ENCODE assay signal across 18 cellular contexts in the genomic region with DNA sequence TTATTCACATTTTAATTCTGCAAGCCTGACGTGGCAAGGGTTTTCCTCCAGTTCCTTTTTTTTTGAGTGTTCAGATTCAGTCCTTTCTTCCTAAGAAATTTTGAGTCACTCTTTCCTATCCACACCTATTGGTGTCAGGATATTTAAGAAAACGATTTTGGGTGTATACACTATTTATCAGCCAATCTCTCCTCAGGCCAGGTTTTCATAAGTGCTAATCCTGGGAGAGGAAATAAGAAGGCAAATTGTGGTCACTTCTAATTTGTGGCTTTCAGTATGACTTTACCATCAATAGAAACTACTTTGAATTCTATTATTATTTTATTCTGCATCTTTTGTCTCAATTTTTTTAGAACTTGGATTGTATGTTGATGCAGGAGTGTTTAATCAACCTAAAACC.
DNase-seq lines count a peak whose midpoint lies in the region; ATAC-seq and TF ChIP-seq lines count a peak whose summit lies in the region.
"Had no signal": no experiment of that assay in that cellular context is flagged by ENCODE, and none has a peak within 500 bp of the region (broad histone marks: within the 10 kb centered on the region; RNA-seq: fewer than 3 reads in every experiment).

No MANE protein-coding gene starts in this region.

- no peak overlapping the region for H3K4ac ChIP-seq in neuronal stem cell (ENCODE audit: low read length)

- no peak overlapping the region for H4K91ac ChIP-seq in neuronal stem cell (ENCODE audit: low read depth, low read length, poor library complexity)

- DNase-seq in OCI-M1 (lab: John Stamatoyannopoulos, UW) (peak; percentile 19), neuronal stem cell (ENCODE audit: low spot score) (no peak), SHP77 (lab: John Stamatoyannopoulos, UW) (no peak), iPS-NIHi7 (ENCODE audit: extremely low spot score) (no peak)
- DNase-seq: Caco-2; CD4-positive, CD25-positive, alpha-beta regulatory T cell; CD8-positive, alpha-beta T cell; DMS153; DND-41; GOT3; HFFc6 had no signal

- H2BK12ac ChIP-seq in neuronal stem cell (ENCODE audit: low read length) = no peak overlapping the region

- no peak overlapping the region for H2BK5ac ChIP-seq in neuronal stem cell (ENCODE audit: low read length)

- H2AK5ac ChIP-seq in neuronal stem cell (ENCODE audit: low read depth, low read length) = no peak overlapping the region

- H3K4me2 ChIP-seq in Loucy (ENCODE audit: low read depth, low read length, poor library complexity, severe bottlenecking) = peak overlapping the region; percentile 15
- no peak overlapping the region for H3K4me2 ChIP-seq in neuronal stem cell (ENCODE audit: insufficient read depth, low read length, poor library complexity, severe bottlenecking)
- H3K4me2 ChIP-seq: BLaER1 had no signal

- no peak for TF ChIP-seq CTCF in Loucy (conservative IDR thresholded peaks at IDR 0.05; ENCODE audit: low read length)

- H2BK120ac ChIP-seq in neuronal stem cell (ENCODE audit: low read depth, low read length) = no peak overlapping the region

- no peak overlapping the region for H4K8ac ChIP-seq in neuronal stem cell (ENCODE audit: low read depth, low read length)

- no peak overlapping the region for H3K14ac ChIP-seq in neuronal stem cell (ENCODE audit: low read length)

- no peaks in the 10 kb centered on the region for H3K4me1 ChIP-seq in Loucy (ENCODE audit: insufficient read depth, low read length, poor library complexity, severe bottlenecking)
- no peaks in the 10 kb centered on the region for H3K4me1 ChIP-seq in neuronal stem cell (ENCODE audit: control insufficient read depth in 2 of 2, insufficient read depth in 1 of 2, low read depth in 1 of 2, low read length in 2 of 2)
- H3K4me1 ChIP-seq: BLaER1, Caco-2, HAP-1 had no signal

- H3K79me1 ChIP-seq in neuronal stem cell (ENCODE audit: low read depth, low read length) = no peaks in the 10 kb centered on the region

- H3K9me3 ChIP-seq in Loucy (ENCODE audit: insufficient read depth, low read depth, low read length) (peaks cover 6% of the 10 kb centered on the region; the same call in 1 of the 2 replicates), neuronal stem cell (replicated peaks in 1 of 2; ENCODE audit: control insufficient read depth in 2 of 2, insufficient read depth in 1 of 2, low read depth in 1 of 2, low read length in 2 of 2) (peaks cover 0 to 4% of the 10 kb centered on the region in 2 donors)
- H3K9me3 ChIP-seq: Caco-2, HAP-1 had no signal

- H3K36me3 ChIP-seq in Loucy (ENCODE audit: insufficient read depth, low read length) = no peaks in the 10 kb centered on the region
- H3K36me3 ChIP-seq in neuronal stem cell (replicated peaks in 1 of 2; ENCODE audit: control insufficient read depth in 2 of 2, insufficient read depth in 2 of 2, low read length in 2 of 2) = no peaks in the 10 kb centered on the region
- H3K36me3 ChIP-seq: BLaER1, HAP-1 had no signal

- H3K4me3 ChIP-seq in Loucy (ENCODE audit: low read length, poor library complexity, severe bottlenecking) = no peak overlapping the region
- no peak overlapping the region for H3K4me3 ChIP-seq in neuronal stem cell (ENCODE audit: low read length in 2 of 2)
- H3K4me3 ChIP-seq: BLaER1, HAP-1 had no signal

- H2AFZ ChIP-seq in Loucy (ENCODE audit: low read length) (no peak overlapping the region), neuronal stem cell (ENCODE audit: low read length) (peak overlapping the region; percentile 17)

- peak; percentile 73 for ATAC-seq in GM19463 (IDR thresholded peaks at IDR 0.05; ENCODE audit: unreplicated experiment)
- no peak for ATAC-seq in GM21529 (IDR thresholded peaks at IDR 0.05; ENCODE audit: unreplicated experiment)
- no peak for ATAC-seq in GM18868 (IDR thresholded peaks at IDR 0.05; ENCODE audit: unreplicated experiment)
- ATAC-seq: CD8-positive, alpha-beta T cell had no signal

- no peaks in the 10 kb centered on the region for H4K20me1 ChIP-seq in Loucy (ENCODE audit: insufficient read depth, low read length, poor library complexity, severe bottlenecking)
- H4K20me1 ChIP-seq: BLaER1 had no signal

- H3K27me3 ChIP-seq in Loucy (ENCODE audit: insufficient read depth, low read length, poor library complexity, severe bottlenecking) = no peaks in the 10 kb centered on the region
- no peaks in the 10 kb centered on the region for H3K27me3 ChIP-seq in neuronal stem cell (ENCODE audit: control insufficient read depth in 3 of 3, insufficient read depth in 3 of 3, low read depth in 1 of 3, low read length in 3 of 3)
- H3K27me3 ChIP-seq: BLaER1 had no signal

- no peak overlapping the region for H3K23ac ChIP-seq in neuronal stem cell (ENCODE audit: low read depth, low read length, poor library complexity)

- no peaks in the 10 kb centered on the region for H3K9me2 ChIP-seq in Loucy (replicated peaks; ENCODE audit: low read depth, low read length)

- no peak overlapping the region for H2BK15ac ChIP-seq in neuronal stem cell (ENCODE audit: low read length)

- H3K27ac ChIP-seq in neuronal stem cell (replicated peaks; ENCODE audit: low read length) = no peak overlapping the region
- H3K27ac ChIP-seq: BLaER1, C4-2B had no signal

- WGBS in neuronal stem cell (ENCODE audit: extremely low coverage in 2 of 2, insufficient read length in 2 of 2, insufficient replicate concordance in 1 of 2), 2 donors = no CpG with 5 or more reads among the region's 2 CpGs

- H3K9ac ChIP-seq in Loucy (ENCODE audit: low read depth, low read length, poor library complexity, severe bottlenecking) (no peak overlapping the region), neuronal stem cell (ENCODE audit: low read depth, low read length, poor library complexity) (no peak overlapping the region)
- H3K9ac ChIP-seq: BLaER1 had no signal

- no peaks in the 10 kb centered on the region for H3K79me2 ChIP-seq in Loucy (ENCODE audit: insufficient read depth, low read length)

- H3K18ac ChIP-seq in neuronal stem cell (ENCODE audit: low read length) = no peak overlapping the region

- no peaks in the 10 kb centered on the region for H3F3A ChIP-seq in Loucy (ENCODE audit: low read depth)
